ENCODE assay signal across 1 cellular context in genomic region chr3:171809513-171810277, GRCh38.
A peak's percentile ranks its signal among the peaks of the same experiment; 100 is the strongest.
TF ChIP-seq lines count a peak whose summit lies in the region.

No MANE protein-coding gene starts in this region.

TF ChIP-seq in HepG2, 621 proteins besides CTCF, POLR2A, EP300 and RAD21 (continued from another document and continues in another):
- TF ChIP-seq STAT6 (CRISPR knock-in tag; IDR thresholded peaks at IDR 0.05; ENCODE audit: borderline replicate concordance) (no peak), RNF219 (CRISPR knock-in tag; IDR thresholded peaks at IDR 0.05) (no peak; the same call in 1 of the 2 replicates), ARID2 (CRISPR knock-in tag; IDR thresholded peaks at IDR 0.05; ENCODE audit: borderline replicate concordance) (peak; percentile 77; the same call in 1 of the 2 replicates), NFKBIZ (CRISPR knock-in tag; IDR thresholded peaks at IDR 0.05) (no peak), PAF1 (CRISPR knock-in tag; IDR thresholded peaks at IDR 0.05) (peak; percentile 61; the same call in 1 of the 2 replicates), POGK (CRISPR knock-in tag; conservative IDR thresholded peaks at IDR 0.05) (peak; percentile 55; the same call in 1 of the 2 replicates), STAG1 (CRISPR knock-in tag; IDR thresholded peaks at IDR 0.05) (no peak), DMAP1 (CRISPR knock-in tag; IDR thresholded peaks at IDR 0.05) (no peak), ZBTB42 (CRISPR knock-in tag; IDR thresholded peaks at IDR 0.05) (no peak), MZF1 (CRISPR knock-in tag; IDR thresholded peaks at IDR 0.05; ENCODE audit: borderline replicate concordance) (no peak; the same call in 1 of the 2 replicates), PITX1 (CRISPR knock-in tag; IDR thresholded peaks at IDR 0.05) (peak; percentile 62), ZZZ3 (CRISPR knock-in tag; IDR thresholded peaks at IDR 0.05; ENCODE audit: borderline replicate concordance) (peak; percentile 28), ATM (IDR thresholded peaks at IDR 0.05; ENCODE audit: borderline replicate concordance) (no peak), ZBTB34 (CRISPR knock-in tag; IDR thresholded peaks at IDR 0.05) (peak; percentile 59), RBM22 (optimal IDR thresholded peaks at IDR 0.05; ENCODE audit: low read length) (peak; percentile 50), HMGA1 (CRISPR knock-in tag; conservative IDR thresholded peaks at IDR 0.05) (no peak), TBX3 (IDR thresholded peaks at IDR 0.05; ENCODE audit: borderline replicate concordance) (peak; percentile 41; the same call in 1 of the 2 replicates), MAFK (conservative IDR thresholded peaks at IDR 0.05 in 1 of 2, IDR thresholded peaks at IDR 0.05 in 1 of 2; ENCODE audit: low read length in 2 of 2) (no peak), ZNF275 (CRISPR knock-in tag; IDR thresholded peaks at IDR 0.05; ENCODE audit: borderline replicate concordance) (peak; percentile 95), PATZ1 (CRISPR knock-in tag; IDR thresholded peaks at IDR 0.05) (peak; percentile 97), ZNF296 (CRISPR knock-in tag; conservative IDR thresholded peaks at IDR 0.05) (0 out of 2 replicates have a peak, but pooled peaks have one; percentile 13), ZBTB38 (CRISPR knock-in tag; IDR thresholded peaks at IDR 0.05) (peak; percentile 93), ZNF556 (CRISPR knock-in tag; IDR thresholded peaks at IDR 0.05; ENCODE audit: borderline replicate concordance) (peak; percentile 79; the same call in 1 of the 2 replicates), GZF1 (CRISPR knock-in tag; IDR thresholded peaks at IDR 0.05) (peak; percentile 47; the same call in 1 of the 2 replicates), KDM1A (CRISPR knock-in tag; IDR thresholded peaks at IDR 0.05) (no peak), E2F2 (CRISPR knock-in tag; IDR thresholded peaks at IDR 0.05; ENCODE audit: borderline replicate concordance) (no peak), PAX8 (CRISPR knock-in tag; IDR thresholded peaks at IDR 0.05; ENCODE audit: borderline replicate concordance) (no peak), ZBTB49 (CRISPR knock-in tag; IDR thresholded peaks at IDR 0.05; ENCODE audit: borderline replicate concordance) (no peak)
- TF ChIP-seq, protein P1, sequence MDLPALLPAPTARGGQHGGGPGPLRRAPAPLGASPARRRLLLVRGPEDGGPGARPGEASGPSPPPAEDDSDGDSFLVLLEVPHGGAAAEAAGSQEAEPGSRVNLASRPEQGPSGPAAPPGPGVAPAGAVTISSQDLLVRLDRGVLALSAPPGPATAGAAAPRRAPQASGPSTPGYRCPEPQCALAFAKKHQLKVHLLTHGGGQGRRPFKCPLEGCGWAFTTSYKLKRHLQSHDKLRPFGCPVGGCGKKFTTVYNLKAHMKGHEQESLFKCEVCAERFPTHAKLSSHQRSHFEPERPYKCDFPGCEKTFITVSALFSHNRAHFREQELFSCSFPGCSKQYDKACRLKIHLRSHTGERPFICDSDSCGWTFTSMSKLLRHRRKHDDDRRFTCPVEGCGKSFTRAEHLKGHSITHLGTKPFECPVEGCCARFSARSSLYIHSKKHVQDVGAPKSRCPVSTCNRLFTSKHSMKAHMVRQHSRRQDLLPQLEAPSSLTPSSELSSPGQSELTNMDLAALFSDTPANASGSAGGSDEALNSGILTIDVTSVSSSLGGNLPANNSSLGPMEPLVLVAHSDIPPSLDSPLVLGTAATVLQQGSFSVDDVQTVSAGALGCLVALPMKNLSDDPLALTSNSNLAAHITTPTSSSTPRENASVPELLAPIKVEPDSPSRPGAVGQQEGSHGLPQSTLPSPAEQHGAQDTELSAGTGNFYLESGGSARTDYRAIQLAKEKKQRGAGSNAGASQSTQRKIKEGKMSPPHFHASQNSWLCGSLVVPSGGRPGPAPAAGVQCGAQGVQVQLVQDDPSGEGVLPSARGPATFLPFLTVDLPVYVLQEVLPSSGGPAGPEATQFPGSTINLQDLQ (CRISPR knock-in tag; IDR thresholded peaks at IDR 0.05) = peak; percentile 49; the same call in 1 of the 2 replicates
- TF ChIP-seq, protein P2, sequence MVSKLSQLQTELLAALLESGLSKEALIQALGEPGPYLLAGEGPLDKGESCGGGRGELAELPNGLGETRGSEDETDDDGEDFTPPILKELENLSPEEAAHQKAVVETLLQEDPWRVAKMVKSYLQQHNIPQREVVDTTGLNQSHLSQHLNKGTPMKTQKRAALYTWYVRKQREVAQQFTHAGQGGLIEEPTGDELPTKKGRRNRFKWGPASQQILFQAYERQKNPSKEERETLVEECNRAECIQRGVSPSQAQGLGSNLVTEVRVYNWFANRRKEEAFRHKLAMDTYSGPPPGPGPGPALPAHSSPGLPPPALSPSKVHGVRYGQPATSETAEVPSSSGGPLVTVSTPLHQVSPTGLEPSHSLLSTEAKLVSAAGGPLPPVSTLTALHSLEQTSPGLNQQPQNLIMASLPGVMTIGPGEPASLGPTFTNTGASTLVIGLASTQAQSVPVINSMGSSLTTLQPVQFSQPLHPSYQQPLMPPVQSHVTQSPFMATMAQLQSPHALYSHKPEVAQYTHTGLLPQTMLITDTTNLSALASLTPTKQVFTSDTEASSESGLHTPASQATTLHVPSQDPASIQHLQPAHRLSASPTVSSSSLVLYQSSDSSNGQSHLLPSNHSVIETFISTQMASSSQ (IDR thresholded peaks at IDR 0.05; ENCODE audit: low read depth) = no peak
- TF ChIP-seq, protein P2 (CRISPR knock-in tag; IDR thresholded peaks at IDR 0.05; ENCODE audit: borderline replicate concordance) = peak; percentile 26
